In genomic region chr17:14019186-14019956, GRCh38 we compare ENCODE assay signal across 13 cellular contexts. TPM values are rescaled to one million over a fixed set of nuclear protein-coding genes. Genes with fewer than 3 reads are reported as not detected.
DNase-seq lines count a peak whose midpoint lies in the region; ATAC-seq and TF ChIP-seq lines count a peak whose summit lies in the region.
"Had no signal": no experiment of that assay in that cellular context is flagged by ENCODE, and none has a peak within 500 bp of the region (broad histone marks: within the 10 kb centered on the region; RNA-seq: fewer than 3 reads in every experiment).

No MANE protein-coding gene starts in this region.

- peak overlapping the region; percentile 91 for H3K27ac Mint-ChIP-seq in activated T-cell treated with anti-CD3 and anti-CD28 coated beads, Interleukin-2, amount 50 U/mL, for 72 hours

- intact Hi-C loops in adrenal gland (cut with DNase I) = no loop called here

- H3K27ac ChIP-seq in adrenal gland = no peak overlapping the region

- peak; percentile 80 to 88 for ATAC-seq in activated T-cell treated with anti-CD3 and anti-CD28 coated beads, Interleukin-2, amount 50 U/mL, for 72 hours (replicated peaks in 1 of 2)
- ATAC-seq in left lobe of liver (peak; percentile 80), HG03175 (IDR thresholded peaks at IDR 0.05; ENCODE audit: unreplicated experiment) (no peak), HG03432 (IDR thresholded peaks at IDR 0.05; ENCODE audit: unreplicated experiment) (no peak)
- ATAC-seq: right cardiac atrium had no signal

- peaks cover 0 to 2% of the 10 kb centered on the region in 2 donors for H3K36me3 Mint-ChIP-seq in activated T-cell treated with anti-CD3 and anti-CD28 coated beads, Interleukin-2, amount 50 U/mL, for 72 hours (ENCODE audit: insufficient read depth in 2 of 2)

- peak overlapping the region; percentile 26 to 37 for H3K4me3 Mint-ChIP-seq in activated T-cell treated with anti-CD3 and anti-CD28 coated beads, Interleukin-2, amount 50 U/mL, for 72 hours

- H3K4me1 Mint-ChIP-seq in activated T-cell treated with anti-CD3 and anti-CD28 coated beads, Interleukin-2, amount 50 U/mL, for 72 hours (ENCODE audit: low read depth) = peaks cover 16% of the 10 kb centered on the region

- H3K27me3 Mint-ChIP-seq in activated T-cell treated with anti-CD3 and anti-CD28 coated beads, Interleukin-2, amount 50 U/mL, for 72 hours (ENCODE audit: low read depth) = no peaks in the 10 kb centered on the region

- H3K9me3 Mint-ChIP-seq in activated T-cell treated with anti-CD3 and anti-CD28 coated beads, Interleukin-2, amount 50 U/mL, for 72 hours = no peaks in the 10 kb centered on the region

- no peak for TF ChIP-seq POLR2A in adrenal gland (IDR thresholded peaks at IDR 0.05)

- no peak for TF ChIP-seq CTCF in adrenal gland (IDR thresholded peaks at IDR 0.05)

- no peaks in the 10 kb centered on the region for H3K27me3 ChIP-seq in adrenal gland

- 67 to 78% (median 76%) methylated on average over 9 of the region's 9 CpGs for WGBS in adrenal gland, 4 donors

- no peaks in the 10 kb centered on the region for H3K36me3 ChIP-seq in adrenal gland (replicated peaks in 1 of 2)

- no peak overlapping the region for H3K4me3 ChIP-seq in adrenal gland

- H3K4me1 ChIP-seq in adrenal gland (replicated peaks in 1 of 2) = no peaks in the 10 kb centered on the region

- DNase-seq in ELF-1 (ENCODE audit: low read depth, low spot score) = peak; percentile 25
- peak; percentile 62 for DNase-seq in M059J (ENCODE audit: low read depth)
- DNase-seq in activated T-cell treated with anti-CD3 and anti-CD28 coated beads, Interleukin-2, amount 50 U/mL, for 72 hours = peak; percentile 13 to 30
- peak; percentile 48 for DNase-seq in left lobe of liver (ENCODE audit: low spot score)
- no peak for DNase-seq in adrenal gland
- no peak for DNase-seq in pons (ENCODE audit: low spot score)
- DNase-seq: amniotic stem cell; DMS79 treated with DMSO at 0.1 percent for 48 hours; NCI-H446; right cardiac atrium; stimulated activated naive CD4-positive, alpha-beta T cell treated with Interleukin-2 at 50 U/mL for 16 hours had no signal

- no peaks in the 10 kb centered on the region for H3K9me3 ChIP-seq in adrenal gland (replicated peaks in 1 of 3)

RNA-seq across cellular contexts. Expression of gene COX10, which starts 49.9 kb away (rescaled TPM):
- 18.3 and 28.6 TPM in 2 replicates for total RNA-seq in M059J (2014; rRNA removed; shearing (Covaris generic))
- total RNA-seq in activated T-cell treated with anti-CD3 and anti-CD28 coated beads, Interleukin-2, amount 50 U/mL, for 72 hours = 10 to 100 TPM; 30.7 to 31.5 TPM
- 7.8 TPM for total RNA-seq in left lobe of liver
- 10 to 100 TPM; 11.0 to 33.9 (median 14.7) TPM for total RNA-seq in adrenal gland
- polyA plus RNA-seq in adrenal gland = 10 to 100 TPM in 2 of 3 donors, 1 to 10 TPM in 1; 6.8 to 25.6 (median 10.3) TPM

Comparison
In these comparisons a context has a peak if more than half of its experiments do, and no peak if none do; other contexts are left out.
1. DNase-seq: peak in ELF-1 (single experiment), M059J (single experiment), activated T-cell treated with anti-CD3 and anti-CD28 coated beads, Interleukin-2, amount 50 U/mL, for 72 hours (2 of 2) and left lobe of liver (single experiment); none in adrenal gland (0 of 7) and pons (single experiment).
2. ATAC-seq: peak in activated T-cell treated with anti-CD3 and anti-CD28 coated beads, Interleukin-2, amount 50 U/mL, for 72 hours (2 of 2) and left lobe of liver (single experiment); none in HG03175 (single experiment) and HG03432 (single experiment).